Comparison of ENCODE assay signal across 15 cellular contexts in the genomic region with DNA sequence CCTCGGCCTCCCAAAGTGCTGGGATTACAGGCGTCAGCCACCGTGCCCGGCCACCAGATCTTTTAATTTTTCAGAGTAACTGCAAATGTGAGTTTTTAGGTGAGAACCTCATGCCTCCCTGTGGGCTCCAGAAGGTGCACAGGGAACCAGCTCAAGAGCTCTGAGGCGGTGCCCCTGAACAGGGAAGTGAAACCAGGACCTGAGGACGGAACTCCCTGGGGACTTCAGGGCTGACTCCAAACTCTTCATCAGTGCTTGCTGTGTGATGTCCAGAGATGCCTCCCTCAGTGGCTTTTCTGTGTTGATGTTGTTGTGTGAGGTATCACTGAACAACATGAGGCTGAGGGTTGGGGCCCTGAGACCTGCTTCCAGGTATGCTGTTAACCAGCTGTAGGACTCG. TPM values are rescaled to one million over a fixed set of nuclear protein-coding genes. Genes with fewer than 3 reads are reported as not detected.
DNase-seq lines count a peak whose midpoint lies in the region; ATAC-seq and TF ChIP-seq lines count a peak whose summit lies in the region.
"Had no signal": no experiment of that assay in that cellular context is flagged by ENCODE, and none has a peak within 500 bp of the region (broad histone marks: within the 10 kb centered on the region; RNA-seq: fewer than 3 reads in every experiment).

No MANE protein-coding gene starts in this region.

- POLR2A ChIA-PET in OCI-LY7 (lab: Charles Lee), result interaction anchor here (1.0 to 1.7 kb wide), 3 partner anchors 22 to 66 kb away, joined by 3 to 4 read pairs (median 3); no protein-coding TSS in a partner anchor

- DNase-seq in CD1c-positive myeloid dendritic cell (ENCODE audit: extremely low spot score), result peak; percentile 79
- DNase-seq in OCI-LY7 (ENCODE audit: low spot score), result peak; percentile 93
- no peak for DNase-seq in caudate nucleus (lab: John Stamatoyannopoulos, UW)
- no peak for DNase-seq in left ventricle myocardium inferior
- DNase-seq in central memory CD4-positive, alpha-beta T cell, result no peak
- DNase-seq in stimulated activated naive CD4-positive, alpha-beta T cell treated with Interleukin-2 at 50 U/mL for 16 hours (lab: John Stamatoyannopoulos, UW), result no peak
- DNase-seq: activated CD8-positive, alpha-beta memory T cell treated with anti-CD3 and anti-CD28 coated beads, Interleukin-2, amount 50 U/mL, for 48 hours; anterior cingulate cortex; heart right ventricle; posterior cingulate gyrus had no signal

- BruUV-seq in OCI-LY7 (replicated peaks; lab: Mats Ljungman, UMichigan), result no TSS peak

- H4K20me1 ChIP-seq in OCI-LY7 (ENCODE audit: insufficient read depth, low read length), result no peaks in the 10 kb centered on the region

- CTCF ChIA-PET in OCI-LY7 (lab: Charles Lee; ENCODE audit: unreplicated experiment), result no interaction called here

- no peaks in the 10 kb centered on the region for H3K27me3 ChIP-seq in left ventricle myocardium inferior (ENCODE audit: low read depth)
- H3K27me3 ChIP-seq: heart right ventricle, stomach had no signal

- H2AFZ ChIP-seq in OCI-LY7 (ENCODE audit: low read length), result peak overlapping the region; percentile 1; the same call in 1 of the 2 replicates

- H3K4me1 ChIP-seq in OCI-LY7 (ENCODE audit: insufficient read depth, low read length, poor library complexity, severe bottlenecking) (peaks cover 23% of the 10 kb centered on the region), left ventricle myocardium inferior (no peaks in the 10 kb centered on the region)
- H3K4me1 ChIP-seq: heart right ventricle, stomach had no signal

- H3K4me3 ChIP-seq in OCI-LY7 (ENCODE audit: low read depth, low read length, poor library complexity, severe bottlenecking), result peak overlapping the region; percentile 39
- H3K4me3 ChIP-seq in left ventricle myocardium inferior, result no peak overlapping the region
- H3K4me3 ChIP-seq: heart right ventricle, stomach had no signal

- TF ChIP-seq CTCF in OCI-LY7 (conservative IDR thresholded peaks at IDR 0.05; ENCODE audit: low read length) (peak; percentile 40; the same call in 1 of the 2 replicates), left ventricle myocardium inferior (IDR thresholded peaks at IDR 0.05; ENCODE audit: borderline replicate concordance) (no peak)

- no peaks in the 10 kb centered on the region for H3K79me2 ChIP-seq in OCI-LY7 (ENCODE audit: insufficient read depth, low read depth, low read length)

- intact Hi-C loops in OCI-LY7 (cut with micrococcal nuclease; ENCODE audit: unreplicated experiment) (loop anchor here (2.0 kb wide), 1 partner anchor 22 kb away; no protein-coding TSS in a partner anchor), left ventricle myocardium inferior (cut with micrococcal nuclease) (no loop called here)

- no peaks in the 10 kb centered on the region for H3K9me2 ChIP-seq in OCI-LY7 (ENCODE audit: insufficient read depth, low read length)

- H3K27ac ChIP-seq in OCI-LY7 (ENCODE audit: low read depth, low read length, poor library complexity, severe bottlenecking), result peak overlapping the region; percentile 62
- no peak overlapping the region for H3K27ac ChIP-seq in caudate nucleus (ENCODE audit: low read depth, low read length)
- H3K27ac ChIP-seq in left ventricle myocardium inferior (replicated peaks), result no peak overlapping the region
- H3K27ac ChIP-seq: heart right ventricle, stomach had no signal

- peak overlapping the region; percentile 75 for H3K4me2 ChIP-seq in OCI-LY7 (ENCODE audit: low read length)

- ATAC-seq in GM19328 (IDR thresholded peaks at IDR 0.05; ENCODE audit: unreplicated experiment) (peak; percentile 67), HG02938 (IDR thresholded peaks at IDR 0.05; ENCODE audit: unreplicated experiment) (peak; percentile 64)
- ATAC-seq: heart right ventricle had no signal

- no peaks in the 10 kb centered on the region for H3K36me3 ChIP-seq in OCI-LY7 (ENCODE audit: insufficient read depth, low read length)
- H3K36me3 ChIP-seq in left ventricle myocardium inferior, result no peaks in the 10 kb centered on the region
- H3K36me3 ChIP-seq: heart right ventricle, stomach had no signal

- H3K9me3 ChIP-seq in OCI-LY7 (ENCODE audit: low read length) (no peaks in the 10 kb centered on the region), left ventricle myocardium inferior (replicated peaks) (no peaks in the 10 kb centered on the region)
- H3K9me3 ChIP-seq: heart right ventricle, stomach had no signal

RNA-seq across cellular contexts. Expression of gene SLC12A3, which starts 23.8 kb away (rescaled TPM):
- 0.25 and 1.6 TPM in 2 replicates for total RNA-seq in OCI-LY7 (2014; rRNA removed; shearing (Covaris generic))
- total RNA-seq in OCI-LY7 (2022) (0.63 and 0.88 TPM in 2 replicates), left ventricle myocardium inferior (not detected)
- total RNA-seq: endodermal cell, heart right ventricle, MCF 10A, stomach had no signal

RNA-seq across cellular contexts. Expression of gene HERPUD1, which starts 43.1 kb away (rescaled TPM):
- total RNA-seq in OCI-LY7 (2014; rRNA removed; shearing (Covaris generic)), result 121 and 140 TPM in 2 replicates
- 294 and 342 TPM in 2 replicates for total RNA-seq in OCI-LY7 (2022)
- 119 TPM for total RNA-seq in left ventricle myocardium inferior

Comparison
In these comparisons a context has a peak if more than half of its experiments do, and no peak if none do; other contexts are left out.
1. DNase-seq: peak in CD1c-positive myeloid dendritic cell (single experiment) and OCI-LY7 (single experiment); none in caudate nucleus (0 of 61), left ventricle myocardium inferior (single experiment), central memory CD4-positive, alpha-beta T cell (single experiment) and stimulated activated naive CD4-positive, alpha-beta T cell treated with Interleukin-2 at 50 U/mL for 16 hours (single experiment).